Comparison of ENCODE assay signal across 1 cellular context in the genomic region with DNA sequence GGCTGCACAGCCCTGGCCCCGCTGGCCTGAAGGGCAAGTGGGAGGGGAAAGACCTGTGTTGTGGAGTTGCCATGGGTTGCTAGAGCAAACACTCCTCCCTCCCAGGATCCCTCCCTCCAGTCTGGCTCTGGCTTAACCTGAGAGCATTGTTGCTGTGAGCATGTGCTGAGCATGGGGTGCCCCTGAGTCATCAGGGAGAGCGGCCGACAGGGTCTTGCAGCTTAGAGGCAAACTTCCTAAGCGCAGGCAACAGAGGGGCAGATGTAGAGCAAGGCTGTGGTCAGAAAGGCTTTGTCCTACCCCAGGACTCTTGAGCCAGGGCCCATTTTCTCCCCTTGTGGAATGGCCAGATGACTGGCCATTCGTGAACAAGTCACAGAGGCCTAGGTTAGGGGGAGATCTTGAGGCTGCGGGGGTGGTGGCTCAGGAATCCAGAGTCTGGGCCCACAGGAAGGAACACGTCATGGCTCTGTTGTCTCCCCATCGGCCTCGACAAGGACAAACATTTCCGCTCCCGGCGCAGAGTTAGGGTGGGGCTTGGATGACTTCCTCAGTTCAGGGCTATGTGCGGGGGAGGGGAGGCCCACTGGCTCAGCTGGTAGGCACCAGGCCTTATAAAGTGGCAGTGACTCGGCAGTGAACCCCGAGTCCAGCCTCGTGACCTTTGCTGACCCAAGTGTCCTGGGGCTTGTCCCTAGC.
A peak's percentile ranks its signal among the peaks of the same experiment; 100 is the strongest.
TF ChIP-seq lines count a peak whose summit lies in the region.

No MANE protein-coding gene starts in this region.

TF ChIP-seq in HepG2, 621 proteins besides CTCF, POLR2A, EP300 and RAD21 (continued from another document and continues in another):
- TF ChIP-seq, protein P1, sequence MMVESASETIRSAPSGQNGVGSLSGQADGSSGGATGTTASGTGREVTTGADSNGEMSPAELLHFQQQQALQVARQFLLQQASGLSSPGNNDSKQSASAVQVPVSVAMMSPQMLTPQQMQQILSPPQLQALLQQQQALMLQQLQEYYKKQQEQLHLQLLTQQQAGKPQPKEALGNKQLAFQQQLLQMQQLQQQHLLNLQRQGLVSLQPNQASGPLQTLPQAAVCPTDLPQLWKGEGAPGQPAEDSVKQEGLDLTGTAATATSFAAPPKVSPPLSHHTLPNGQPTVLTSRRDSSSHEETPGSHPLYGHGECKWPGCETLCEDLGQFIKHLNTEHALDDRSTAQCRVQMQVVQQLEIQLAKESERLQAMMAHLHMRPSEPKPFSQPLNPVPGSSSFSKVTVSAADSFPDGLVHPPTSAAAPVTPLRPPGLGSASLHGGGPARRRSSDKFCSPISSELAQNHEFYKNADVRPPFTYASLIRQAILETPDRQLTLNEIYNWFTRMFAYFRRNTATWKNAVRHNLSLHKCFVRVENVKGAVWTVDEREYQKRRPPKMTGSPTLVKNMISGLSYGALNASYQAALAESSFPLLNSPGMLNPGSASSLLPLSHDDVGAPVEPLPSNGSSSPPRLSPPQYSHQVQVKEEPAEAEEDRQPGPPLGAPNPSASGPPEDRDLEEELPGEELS (CRISPR knock-in tag; IDR thresholded peaks at IDR 0.05), result peak; percentile 67; the same call in 1 of the 2 replicates
- peak; percentile 81; the same call in 1 of the 2 replicates for TF ChIP-seq ZNF121 (CRISPR knock-in tag; IDR thresholded peaks at IDR 0.05)
- TF ChIP-seq ZNF432 (CRISPR knock-in tag; IDR thresholded peaks at IDR 0.05; ENCODE audit: borderline replicate concordance), result no peak
- TF ChIP-seq GTF3A (CRISPR knock-in tag; conservative IDR thresholded peaks at IDR 0.05), result no peak
- peak; percentile 68; the same call in 1 of the 2 replicates for TF ChIP-seq ERF (CRISPR knock-in tag; IDR thresholded peaks at IDR 0.05)
- peak; percentile 80 for TF ChIP-seq TBX2 (CRISPR knock-in tag; IDR thresholded peaks at IDR 0.05; ENCODE audit: borderline replicate concordance)
- TF ChIP-seq NONO (IDR thresholded peaks at IDR 0.05), result no peak
- peak; percentile 64 for TF ChIP-seq NONO (CRISPR knock-in tag; conservative IDR thresholded peaks at IDR 0.05)
- 0 out of 2 replicates have a peak, but pooled peaks have one; percentile 27 for TF ChIP-seq ZBTB3 (CRISPR knock-in tag; IDR thresholded peaks at IDR 0.05; ENCODE audit: borderline replicate concordance, low read depth)
- TF ChIP-seq HES4 (CRISPR knock-in tag; IDR thresholded peaks at IDR 0.05; ENCODE audit: borderline replicate concordance), result peak; percentile 86
- TF ChIP-seq SP140L (CRISPR knock-in tag; IDR thresholded peaks at IDR 0.05; ENCODE audit: borderline replicate concordance), result no peak
- TF ChIP-seq, protein P2, sequence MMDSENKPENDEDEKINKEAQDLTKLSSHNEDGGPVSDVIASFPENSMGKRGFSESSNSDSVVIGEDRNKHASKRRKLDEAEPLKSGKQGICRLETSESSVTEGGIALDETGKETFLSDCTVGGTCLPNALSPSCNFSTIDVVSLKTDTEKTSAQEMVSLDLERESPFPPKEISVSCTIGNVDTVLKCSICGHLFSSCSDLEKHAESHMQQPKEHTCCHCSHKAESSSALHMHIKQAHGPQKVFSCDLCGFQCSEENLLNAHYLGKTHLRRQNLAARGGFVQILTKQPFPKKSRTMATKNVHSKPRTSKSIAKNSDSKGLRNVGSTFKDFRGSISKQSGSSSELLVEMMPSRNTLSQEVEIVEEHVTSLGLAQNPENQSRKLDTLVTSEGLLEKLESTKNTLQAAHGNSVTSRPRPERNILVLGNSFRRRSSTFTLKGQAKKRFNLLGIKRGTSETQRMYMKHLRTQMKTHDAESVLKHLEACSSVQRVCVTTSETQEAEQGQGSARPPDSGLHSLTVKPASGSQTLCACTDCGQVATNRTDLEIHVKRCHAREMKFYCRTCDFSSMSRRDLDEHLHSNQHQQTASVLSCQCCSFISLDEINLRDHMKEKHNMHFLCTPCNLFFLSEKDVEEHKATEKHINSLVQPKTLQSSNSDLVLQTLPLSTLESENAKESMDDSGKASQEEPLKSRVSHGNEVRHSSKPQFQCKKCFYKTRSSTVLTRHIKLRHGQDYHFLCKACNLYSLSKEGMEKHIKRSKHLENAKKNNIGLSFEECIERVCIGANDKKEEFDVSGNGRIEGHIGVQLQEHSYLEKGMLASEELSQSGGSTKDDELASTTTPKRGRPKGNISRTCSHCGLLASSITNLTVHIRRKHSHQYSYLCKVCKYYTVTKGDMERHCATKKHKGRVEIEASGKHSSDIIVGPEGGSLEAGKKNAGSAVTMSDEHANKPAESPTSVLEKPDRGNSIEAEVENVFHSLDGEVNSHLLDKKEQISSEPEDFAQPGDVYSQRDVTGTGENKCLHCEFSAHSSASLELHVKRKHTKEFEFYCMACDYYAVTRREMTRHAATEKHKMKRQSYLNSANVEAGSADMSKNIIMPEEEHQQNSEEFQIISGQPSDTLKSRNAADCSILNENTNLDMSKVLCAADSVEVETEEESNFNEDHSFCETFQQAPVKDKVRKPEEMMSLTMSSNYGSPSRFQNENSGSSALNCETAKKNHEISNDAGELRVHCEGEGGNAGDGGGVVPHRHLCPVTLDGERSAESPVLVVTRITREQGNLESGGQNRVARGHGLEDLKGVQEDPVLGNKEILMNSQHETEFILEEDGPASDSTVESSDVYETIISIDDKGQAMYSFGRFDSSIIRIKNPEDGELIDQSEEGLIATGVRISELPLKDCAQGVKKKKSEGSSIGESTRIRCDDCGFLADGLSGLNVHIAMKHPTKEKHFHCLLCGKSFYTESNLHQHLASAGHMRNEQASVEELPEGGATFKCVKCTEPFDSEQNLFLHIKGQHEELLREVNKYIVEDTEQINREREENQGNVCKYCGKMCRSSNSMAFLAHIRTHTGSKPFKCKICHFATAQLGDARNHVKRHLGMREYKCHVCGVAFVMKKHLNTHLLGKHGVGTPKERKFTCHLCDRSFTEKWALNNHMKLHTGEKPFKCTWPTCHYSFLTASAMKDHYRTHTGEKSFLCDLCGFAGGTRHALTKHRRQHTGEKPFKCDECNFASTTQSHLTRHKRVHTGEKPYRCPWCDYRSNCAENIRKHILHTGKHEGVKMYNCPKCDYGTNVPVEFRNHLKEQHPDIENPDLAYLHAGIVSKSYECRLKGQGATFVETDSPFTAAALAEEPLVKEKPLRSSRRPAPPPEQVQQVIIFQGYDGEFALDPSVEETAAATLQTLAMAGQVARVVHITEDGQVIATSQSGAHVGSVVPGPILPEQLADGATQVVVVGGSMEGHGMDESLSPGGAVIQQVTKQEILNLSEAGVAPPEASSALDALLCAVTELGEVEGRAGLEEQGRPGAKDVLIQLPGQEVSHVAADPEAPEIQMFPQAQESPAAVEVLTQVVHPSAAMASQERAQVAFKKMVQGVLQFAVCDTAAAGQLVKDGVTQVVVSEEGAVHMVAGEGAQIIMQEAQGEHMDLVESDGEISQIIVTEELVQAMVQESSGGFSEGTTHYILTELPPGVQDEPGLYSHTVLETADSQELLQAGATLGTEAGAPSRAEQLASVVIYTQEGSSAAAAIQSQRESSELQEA (CRISPR knock-in tag; IDR thresholded peaks at IDR 0.05; ENCODE audit: not compliant biosample characterization), result peak; percentile 29
- TF ChIP-seq, protein P3, sequence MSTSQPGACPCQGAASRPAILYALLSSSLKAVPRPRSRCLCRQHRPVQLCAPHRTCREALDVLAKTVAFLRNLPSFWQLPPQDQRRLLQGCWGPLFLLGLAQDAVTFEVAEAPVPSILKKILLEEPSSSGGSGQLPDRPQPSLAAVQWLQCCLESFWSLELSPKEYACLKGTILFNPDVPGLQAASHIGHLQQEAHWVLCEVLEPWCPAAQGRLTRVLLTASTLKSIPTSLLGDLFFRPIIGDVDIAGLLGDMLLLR (CRISPR knock-in tag; IDR thresholded peaks at IDR 0.05), result 0 out of 2 replicates have a peak, but pooled peaks have one; percentile 11
- no peak for TF ChIP-seq PCBP1 (IDR thresholded peaks at IDR 0.05; ENCODE audit: borderline replicate concordance, low read depth, low read length)
- TF ChIP-seq MAZ (IDR thresholded peaks at IDR 0.05; ENCODE audit: borderline replicate concordance, low read depth, low read length), result peak; percentile 89
- peak; percentile 63; the same call in 1 of the 2 replicates for TF ChIP-seq MAZ (CRISPR knock-in tag; IDR thresholded peaks at IDR 0.05; ENCODE audit: low read depth)
- no peak for TF ChIP-seq SOX6 (IDR thresholded peaks at IDR 0.05)
- peak; percentile 88 for TF ChIP-seq SOX6 (CRISPR knock-in tag; IDR thresholded peaks at IDR 0.05)
- TF ChIP-seq, protein P4, sequence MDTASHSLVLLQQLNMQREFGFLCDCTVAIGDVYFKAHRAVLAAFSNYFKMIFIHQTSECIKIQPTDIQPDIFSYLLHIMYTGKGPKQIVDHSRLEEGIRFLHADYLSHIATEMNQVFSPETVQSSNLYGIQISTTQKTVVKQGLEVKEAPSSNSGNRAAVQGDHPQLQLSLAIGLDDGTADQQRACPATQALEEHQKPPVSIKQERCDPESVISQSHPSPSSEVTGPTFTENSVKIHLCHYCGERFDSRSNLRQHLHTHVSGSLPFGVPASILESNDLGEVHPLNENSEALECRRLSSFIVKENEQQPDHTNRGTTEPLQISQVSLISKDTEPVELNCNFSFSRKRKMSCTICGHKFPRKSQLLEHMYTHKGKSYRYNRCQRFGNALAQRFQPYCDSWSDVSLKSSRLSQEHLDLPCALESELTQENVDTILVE (CRISPR knock-in tag; IDR thresholded peaks at IDR 0.05), result no peak; the same call in 1 of the 2 replicates
- 0 out of 2 replicates have a peak, but pooled peaks have one; percentile 15 for TF ChIP-seq NFE2L2 (IDR thresholded peaks at IDR 0.05; ENCODE audit: low read length)
- TF ChIP-seq SKI (IDR thresholded peaks at IDR 0.05; ENCODE audit: partially characterized antibody), result peak; percentile 61
- TF ChIP-seq, protein P5, sequence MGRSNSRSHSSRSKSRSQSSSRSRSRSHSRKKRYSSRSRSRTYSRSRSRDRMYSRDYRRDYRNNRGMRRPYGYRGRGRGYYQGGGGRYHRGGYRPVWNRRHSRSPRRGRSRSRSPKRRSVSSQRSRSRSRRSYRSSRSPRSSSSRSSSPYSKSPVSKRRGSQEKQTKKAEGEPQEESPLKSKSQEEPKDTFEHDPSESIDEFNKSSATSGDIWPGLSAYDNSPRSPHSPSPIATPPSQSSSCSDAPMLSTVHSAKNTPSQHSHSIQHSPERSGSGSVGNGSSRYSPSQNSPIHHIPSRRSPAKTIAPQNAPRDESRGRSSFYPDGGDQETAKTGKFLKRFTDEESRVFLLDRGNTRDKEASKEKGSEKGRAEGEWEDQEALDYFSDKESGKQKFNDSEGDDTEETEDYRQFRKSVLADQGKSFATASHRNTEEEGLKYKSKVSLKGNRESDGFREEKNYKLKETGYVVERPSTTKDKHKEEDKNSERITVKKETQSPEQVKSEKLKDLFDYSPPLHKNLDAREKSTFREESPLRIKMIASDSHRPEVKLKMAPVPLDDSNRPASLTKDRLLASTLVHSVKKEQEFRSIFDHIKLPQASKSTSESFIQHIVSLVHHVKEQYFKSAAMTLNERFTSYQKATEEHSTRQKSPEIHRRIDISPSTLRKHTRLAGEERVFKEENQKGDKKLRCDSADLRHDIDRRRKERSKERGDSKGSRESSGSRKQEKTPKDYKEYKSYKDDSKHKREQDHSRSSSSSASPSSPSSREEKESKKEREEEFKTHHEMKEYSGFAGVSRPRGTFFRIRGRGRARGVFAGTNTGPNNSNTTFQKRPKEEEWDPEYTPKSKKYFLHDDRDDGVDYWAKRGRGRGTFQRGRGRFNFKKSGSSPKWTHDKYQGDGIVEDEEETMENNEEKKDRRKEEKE (IDR thresholded peaks at IDR 0.05), result no peak
- no peak for TF ChIP-seq ZBTB38 (CRISPR knock-in tag; IDR thresholded peaks at IDR 0.05)
- TF ChIP-seq, protein P6, sequence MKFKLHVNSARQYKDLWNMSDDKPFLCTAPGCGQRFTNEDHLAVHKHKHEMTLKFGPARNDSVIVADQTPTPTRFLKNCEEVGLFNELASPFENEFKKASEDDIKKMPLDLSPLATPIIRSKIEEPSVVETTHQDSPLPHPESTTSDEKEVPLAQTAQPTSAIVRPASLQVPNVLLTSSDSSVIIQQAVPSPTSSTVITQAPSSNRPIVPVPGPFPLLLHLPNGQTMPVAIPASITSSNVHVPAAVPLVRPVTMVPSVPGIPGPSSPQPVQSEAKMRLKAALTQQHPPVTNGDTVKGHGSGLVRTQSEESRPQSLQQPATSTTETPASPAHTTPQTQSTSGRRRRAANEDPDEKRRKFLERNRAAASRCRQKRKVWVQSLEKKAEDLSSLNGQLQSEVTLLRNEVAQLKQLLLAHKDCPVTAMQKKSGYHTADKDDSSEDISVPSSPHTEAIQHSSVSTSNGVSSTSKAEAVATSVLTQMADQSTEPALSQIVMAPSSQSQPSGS (CRISPR knock-in tag; IDR thresholded peaks at IDR 0.05), result peak; percentile 40; the same call in 1 of the 2 replicates
- TF ChIP-seq CHD2 (IDR thresholded peaks at IDR 0.05; ENCODE audit: low read depth, low read length), result 0 out of 2 replicates have a peak, but pooled peaks have one; percentile 12
- TF ChIP-seq, protein P7, sequence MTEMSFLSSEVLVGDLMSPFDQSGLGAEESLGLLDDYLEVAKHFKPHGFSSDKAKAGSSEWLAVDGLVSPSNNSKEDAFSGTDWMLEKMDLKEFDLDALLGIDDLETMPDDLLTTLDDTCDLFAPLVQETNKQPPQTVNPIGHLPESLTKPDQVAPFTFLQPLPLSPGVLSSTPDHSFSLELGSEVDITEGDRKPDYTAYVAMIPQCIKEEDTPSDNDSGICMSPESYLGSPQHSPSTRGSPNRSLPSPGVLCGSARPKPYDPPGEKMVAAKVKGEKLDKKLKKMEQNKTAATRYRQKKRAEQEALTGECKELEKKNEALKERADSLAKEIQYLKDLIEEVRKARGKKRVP (CRISPR knock-in tag; IDR thresholded peaks at IDR 0.05), result peak in 1 of 2 experiments; percentile 86; a peak in 2 of 4 replicates
- TF ChIP-seq ZNF263 (CRISPR knock-in tag; IDR thresholded peaks at IDR 0.05), result no peak
- peak; percentile 63 for TF ChIP-seq RXRB (CRISPR knock-in tag; IDR thresholded peaks at IDR 0.05; ENCODE audit: borderline replicate concordance)
- no peak for TF ChIP-seq ZNF235 (CRISPR knock-in tag; IDR thresholded peaks at IDR 0.05; ENCODE audit: borderline replicate concordance)
- TF ChIP-seq JUND (CRISPR knock-in tag; IDR thresholded peaks at IDR 0.05), result peak; percentile 81
- TF ChIP-seq MXD4 (CRISPR knock-in tag; IDR thresholded peaks at IDR 0.05), result peak; percentile 49; the same call in 1 of the 2 replicates
- peak; percentile 39; the same call in 1 of the 2 replicates for TF ChIP-seq ZC3H13 (CRISPR knock-in tag; IDR thresholded peaks at IDR 0.05)
- no peak for TF ChIP-seq THYN1 (CRISPR knock-in tag; IDR thresholded peaks at IDR 0.05; ENCODE audit: borderline replicate concordance, low read depth)
- no peak for TF ChIP-seq ZFP62 (CRISPR knock-in tag; IDR thresholded peaks at IDR 0.05)
- no peak for TF ChIP-seq GPN1 (CRISPR knock-in tag; IDR thresholded peaks at IDR 0.05; ENCODE audit: borderline replicate concordance)
- peak; percentile 91 for TF ChIP-seq ZFX (CRISPR knock-in tag; IDR thresholded peaks at IDR 0.05; ENCODE audit: low read depth)
- TF ChIP-seq ZNF572 (CRISPR knock-in tag; IDR thresholded peaks at IDR 0.05), result no peak; the same call in 1 of the 2 replicates
- no peak; the same call in 1 of the 2 replicates for TF ChIP-seq ZFP1 (CRISPR knock-in tag; IDR thresholded peaks at IDR 0.05)
